In the genomic region with DNA sequence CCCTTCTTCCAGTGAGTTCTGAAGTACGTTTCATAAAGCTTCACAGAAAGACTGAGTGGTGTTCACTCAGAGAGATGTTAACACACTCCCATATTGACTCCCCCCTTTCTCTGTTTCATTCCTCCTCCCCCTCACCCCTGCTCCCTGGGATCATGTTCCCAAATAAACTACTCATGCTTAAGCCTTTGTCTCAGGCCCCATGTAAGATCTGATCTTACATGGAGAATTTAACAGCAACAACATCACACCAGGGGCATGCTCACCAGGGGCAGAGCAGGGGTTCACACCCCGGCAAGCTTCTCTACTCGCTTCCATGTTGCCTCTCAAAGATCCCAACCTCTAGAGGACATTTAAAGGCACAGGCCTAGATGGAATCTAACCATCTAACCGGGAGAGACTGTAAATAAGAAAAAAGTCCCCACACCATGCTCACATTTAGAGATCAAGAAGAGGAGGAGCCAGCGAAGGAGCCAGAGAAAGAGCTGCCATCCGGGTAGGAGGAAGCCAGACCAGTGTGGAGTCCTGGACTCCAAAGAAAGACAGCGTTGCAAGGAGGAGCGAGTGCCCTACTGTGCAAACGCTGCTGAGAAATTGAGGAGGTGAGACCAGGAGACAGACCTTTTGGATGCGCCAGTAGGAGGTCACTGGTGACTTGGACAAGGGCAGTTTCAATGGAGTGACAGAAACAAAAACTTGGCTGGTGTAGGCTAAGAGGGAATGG, we compare ENCODE assay signal across 2 cellular contexts.
TF ChIP-seq lines count a peak whose summit lies in the region.

No MANE protein-coding gene starts in this region.

TF ChIP-seq in IMR-90, 13 proteins besides CTCF, POLR2A, EP300 and RAD21:
- no peak for TF ChIP-seq FOS (IDR thresholded peaks at IDR 0.05; ENCODE audit: low read depth, low read length)
- no peak for TF ChIP-seq MAFK (IDR thresholded peaks at IDR 0.05; ENCODE audit: low read depth, low read length)
- TF ChIP-seq NFE2L2 (IDR thresholded peaks at IDR 0.05; ENCODE audit: low read depth, low read length): no peak
- no peak for TF ChIP-seq SMC3 (IDR thresholded peaks at IDR 0.05; ENCODE audit: low read depth, low read length)
- no peak for TF ChIP-seq RFX5 (IDR thresholded peaks at IDR 0.05; ENCODE audit: low read depth, low read length)
- no peak for TF ChIP-seq MAZ (IDR thresholded peaks at IDR 0.05; ENCODE audit: borderline replicate concordance, low read depth, low read length)
- TF ChIP-seq, protein P1, sequence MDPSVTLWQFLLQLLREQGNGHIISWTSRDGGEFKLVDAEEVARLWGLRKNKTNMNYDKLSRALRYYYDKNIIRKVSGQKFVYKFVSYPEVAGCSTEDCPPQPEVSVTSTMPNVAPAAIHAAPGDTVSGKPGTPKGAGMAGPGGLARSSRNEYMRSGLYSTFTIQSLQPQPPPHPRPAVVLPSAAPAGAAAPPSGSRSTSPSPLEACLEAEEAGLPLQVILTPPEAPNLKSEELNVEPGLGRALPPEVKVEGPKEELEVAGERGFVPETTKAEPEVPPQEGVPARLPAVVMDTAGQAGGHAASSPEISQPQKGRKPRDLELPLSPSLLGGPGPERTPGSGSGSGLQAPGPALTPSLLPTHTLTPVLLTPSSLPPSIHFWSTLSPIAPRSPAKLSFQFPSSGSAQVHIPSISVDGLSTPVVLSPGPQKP (IDR thresholded peaks at IDR 0.05; ENCODE audit: borderline replicate concordance, low read depth, low read length): no peak
- TF ChIP-seq BHLHE40 (IDR thresholded peaks at IDR 0.05; ENCODE audit: low read depth, low read length): no peak
- TF ChIP-seq MXI1 (IDR thresholded peaks at IDR 0.05; ENCODE audit: borderline replicate concordance, low read depth, low read length): no peak
- no peak for TF ChIP-seq CEBPB (IDR thresholded peaks at IDR 0.05; ENCODE audit: low read depth, low read length)
- TF ChIP-seq CHD1 (IDR thresholded peaks at IDR 0.05; ENCODE audit: low read depth, low read length): no peak
- TF ChIP-seq, protein P2, sequence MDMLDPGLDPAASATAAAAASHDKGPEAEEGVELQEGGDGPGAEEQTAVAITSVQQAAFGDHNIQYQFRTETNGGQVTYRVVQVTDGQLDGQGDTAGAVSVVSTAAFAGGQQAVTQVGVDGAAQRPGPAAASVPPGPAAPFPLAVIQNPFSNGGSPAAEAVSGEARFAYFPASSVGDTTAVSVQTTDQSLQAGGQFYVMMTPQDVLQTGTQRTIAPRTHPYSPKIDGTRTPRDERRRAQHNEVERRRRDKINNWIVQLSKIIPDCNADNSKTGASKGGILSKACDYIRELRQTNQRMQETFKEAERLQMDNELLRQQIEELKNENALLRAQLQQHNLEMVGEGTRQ (IDR thresholded peaks at IDR 0.05; ENCODE audit: low read depth, low read length): no peak
- no peak for TF ChIP-seq RCOR1 (IDR thresholded peaks at IDR 0.05; ENCODE audit: insufficient replicate concordance, low read length)

TF ChIP-seq in H1, 55 proteins besides CTCF, POLR2A, EP300 and RAD21:
- TF ChIP-seq KDM1A (IDR thresholded peaks at IDR 0.05; ENCODE audit: borderline replicate concordance, low read length) (no peak), POLR2AphosphoS5 (IDR thresholded peaks at IDR 0.05; ENCODE audit: low read depth, low read length) (no peak), CHD2 (IDR thresholded peaks at IDR 0.05; ENCODE audit: low read length) (no peak), GABPA (IDR thresholded peaks at IDR 0.05; ENCODE audit: borderline replicate concordance, insufficient read depth, low read length) (no peak), FOSL1 (IDR thresholded peaks at IDR 0.05; ENCODE audit: insufficient read depth, low read depth, low read length) (no peak), KDM4A (IDR thresholded peaks at IDR 0.05; ENCODE audit: low read depth, low read length, severe bottlenecking) (no peak)
